ENCODE assay signal across 18 cellular contexts in genomic region chr11:94775576-94776327, GRCh38. TPM values are rescaled to one million over a fixed set of nuclear protein-coding genes. Genes with fewer than 3 reads are reported as not detected.
DNase-seq lines count a peak whose midpoint lies in the region; ATAC-seq, FAIRE-seq and TF ChIP-seq lines count a peak whose summit lies in the region.
"Had no signal": no experiment of that assay in that cellular context is flagged by ENCODE, and none has a peak within 500 bp of the region (broad histone marks: within the 10 kb centered on the region; RNA-seq: fewer than 3 reads in every experiment).

No MANE protein-coding gene starts in this region.

- 57% methylated on average over 5 of the region's 5 CpGs for WGBS in liver
- 25% methylated on average over 5 of the region's 5 CpGs for WGBS in HepG2 (ENCODE audit: low lambda C conversion rate)

- TF ChIP-seq RAD21 in liver (IDR thresholded peaks at IDR 0.05): no peak
- TF ChIP-seq RAD21 in HepG2 (CRISPR knock-in tag; IDR thresholded peaks at IDR 0.05): no peak

- H3K9ac ChIP-seq in liver (ENCODE audit: low read depth in 1 of 2, low read length in 2 of 2) (no peak overlapping the region), HepG2 (ENCODE audit: insufficient read depth, low read depth, low read length) (no peak overlapping the region)

- CTCF ChIA-PET in HepG2 (lab: Yijun Ruan, JAX; ENCODE audit: low intra/inter-chr PET ratio, low total read pairs): no interaction called here

- ATAC-seq in HepG2: no peak
- ATAC-seq in RWPE2 (ENCODE audit: low read depth): no peak; the same call in 2 of the 3 replicates
- ATAC-seq in left lobe of liver: peak; percentile 97
- ATAC-seq: effector memory CD8-positive, alpha-beta T cell had no signal

- H3K27ac ChIP-seq in liver (ENCODE audit: low read depth in 1 of 2, low read length in 2 of 2) (no peak overlapping the region), HepG2 (ENCODE audit: extremely low read length, insufficient read depth, low read length) (no peak overlapping the region), RWPE2 (ENCODE audit: poor library complexity, severe bottlenecking) (peak overlapping the region; percentile 90)
- H3K27ac ChIP-seq: neutrophil had no signal

- FAIRE-seq in HepG2 (lab: Jason Lieb, UNC): no peak

- H3K36me3 ChIP-seq in liver (ENCODE audit: control insufficient read depth in 4 of 4, insufficient read depth in 3 of 4, low read depth in 1 of 4, low read length in 3 of 4) (no peaks in the 10 kb centered on the region), HepG2 (replicated peaks in 1 of 2; ENCODE audit: control insufficient read depth in 1 of 2, insufficient read depth in 2 of 2, low read length in 2 of 2) (no peaks in the 10 kb centered on the region), RWPE2 (ENCODE audit: low read depth) (no peaks in the 10 kb centered on the region)
- H3K36me3 ChIP-seq: brain microvascular endothelial cell, heart right ventricle, neutrophil, upper lobe of left lung had no signal

- H3K4me3 ChIP-seq in liver (ENCODE audit: low read depth in 1 of 3, low read length in 3 of 3) (no peak overlapping the region), HepG2 (replicated peaks in 1 of 3; ENCODE audit: insufficient read depth in 1 of 3, low read depth in 2 of 3, low read length in 3 of 3) (no peak overlapping the region), RWPE2 (ENCODE audit: severe bottlenecking) (no peak overlapping the region)
- H3K4me3 ChIP-seq: heart right ventricle, upper lobe of left lung had no signal

- H3K79me2 ChIP-seq in HepG2 (ENCODE audit: insufficient read depth, low read length): no peaks in the 10 kb centered on the region

- in situ Hi-C loops in HepG2 (cut with HindIII; ENCODE audit: extremely low pct_ligation_motif_present, low pct_unique_long_range_greater_than_20kb): no loop called here

- TF ChIP-seq CTCF in liver (IDR thresholded peaks at IDR 0.05; ENCODE audit: low read depth, low read length, missing input control) (no peak), HepG2 (CRISPR knock-in tag; IDR thresholded peaks at IDR 0.05) (no peak), RWPE2 (IDR thresholded peaks at IDR 0.05; ENCODE audit: poor library complexity, severe bottlenecking) (no peak)

- H3K27me3 ChIP-seq in liver (ENCODE audit: control insufficient read depth in 4 of 4, insufficient read depth in 4 of 4, low read length in 3 of 4) (no peaks in the 10 kb centered on the region), HepG2 (ENCODE audit: control insufficient read depth in 1 of 2, insufficient read depth in 2 of 2, low read length in 2 of 2) (peaks cover 0 to 1% of the 10 kb centered on the region in 2 experiments; a peak in 3 of 5 replicates), RWPE2 (ENCODE audit: insufficient read depth, poor library complexity, severe bottlenecking) (no peaks in the 10 kb centered on the region)
- H3K27me3 ChIP-seq: brain microvascular endothelial cell, heart right ventricle, upper lobe of left lung had no signal

- H4K20me1 ChIP-seq in HepG2 (ENCODE audit: insufficient read depth, low read length): no peaks in the 10 kb centered on the region

- TF ChIP-seq POLR2A in HepG2 (IDR thresholded peaks at IDR 0.05; ENCODE audit: insufficient read depth in 1 of 2, low read depth in 2 of 2, low read length in 2 of 2): no peak

- DNase-seq in HepG2 (ENCODE audit: low spot score): no peak
- no peak for DNase-seq in RWPE2 (ENCODE audit: low spot score)
- peak; percentile 62 for DNase-seq in left lobe of liver (ENCODE audit: low spot score)
- DNase-seq in NAMALWA (ENCODE audit: low spot score): no peak
- DNase-seq in Ammon's horn (ENCODE audit: low spot score): no peak
- DNase-seq in activated CD4-positive, CD25-positive, alpha-beta regulatory T cell (lab: John Stamatoyannopoulos, UW): no peak
- no peak for DNase-seq in islet precursor cell
- DNase-seq: activated CD4-positive, alpha-beta memory T cell treated with anti-CD3 and anti-CD28 coated beads, Interleukin-2, amount 10 ng/mL, durations not matched to agents 7 days and 5 days; activated effector memory CD4-positive, alpha-beta T cell treated with Interleukin-2 at 50 U/mL for 16 hours; brain microvascular endothelial cell; effector memory CD8-positive, alpha-beta T cell; H7; NCI-H1694; upper lobe of left lung had no signal

- no peak overlapping the region for H3K4me2 ChIP-seq in HepG2 (ENCODE audit: low read depth, low read length)

- peaks cover 0 to 4% (median 1%) of the 10 kb centered on the region in 4 donors for H3K4me1 ChIP-seq in liver (ENCODE audit: control insufficient read depth in 4 of 4, insufficient read depth in 4 of 4, low read length in 3 of 4)
- H3K4me1 ChIP-seq in HepG2 (ENCODE audit: insufficient read depth, low read length): no peaks in the 10 kb centered on the region
- peaks cover 73% of the 10 kb centered on the region for H3K4me1 ChIP-seq in RWPE2 (ENCODE audit: insufficient read depth, poor library complexity, severe bottlenecking)

- intact Hi-C loops in HepG2 (cut with micrococcal nuclease; ENCODE audit: unreplicated experiment): no loop called here

- H2AFZ ChIP-seq in HepG2 (ENCODE audit: low read length): no peak overlapping the region

- no TSS peak for BruUV-seq in HepG2 (replicated peaks; lab: Mats Ljungman, UMichigan)

- H3K9me3 ChIP-seq in liver (ENCODE audit: control insufficient read depth in 4 of 4, low read length in 3 of 4) (no peaks in the 10 kb centered on the region), HepG2 (ENCODE audit: low read length) (no peaks in the 10 kb centered on the region), RWPE2 (ENCODE audit: severe bottlenecking) (no peaks in the 10 kb centered on the region)
- H3K9me3 ChIP-seq: heart right ventricle, neutrophil, upper lobe of left lung had no signal

- TF ChIP-seq EP300 in HepG2 (IDR thresholded peaks at IDR 0.05; ENCODE audit: low read depth in 2 of 2, low read length in 2 of 2) (no peak), HepG2 (CRISPR knock-in tag; IDR thresholded peaks at IDR 0.05; ENCODE audit: borderline replicate concordance) (no peak)

- POLR2A ChIA-PET in HepG2 (lab: Yijun Ruan, JAX): no interaction called here

TF ChIP-seq in liver, 16 proteins besides CTCF, POLR2A, EP300 and RAD21:
- TF ChIP-seq EGR1 (IDR thresholded peaks at IDR 0.05; ENCODE audit: low read depth in 2 of 2): no peak
- TF ChIP-seq, protein P1, sequence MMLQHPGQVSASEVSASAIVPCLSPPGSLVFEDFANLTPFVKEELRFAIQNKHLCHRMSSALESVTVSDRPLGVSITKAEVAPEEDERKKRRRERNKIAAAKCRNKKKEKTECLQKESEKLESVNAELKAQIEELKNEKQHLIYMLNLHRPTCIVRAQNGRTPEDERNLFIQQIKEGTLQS (IDR thresholded peaks at IDR 0.05): no peak
- TF ChIP-seq NR2F2 (IDR thresholded peaks at IDR 0.05): no peak
- TF ChIP-seq HNF4A (conservative IDR thresholded peaks at IDR 0.05): peak in 1 of 2 donors; percentile 15
- peak; percentile 39 to 51 for TF ChIP-seq RXRA (IDR thresholded peaks at IDR 0.05)
- no peak for TF ChIP-seq JUND (IDR thresholded peaks at IDR 0.05)
- no peak for TF ChIP-seq SP1 (IDR thresholded peaks at IDR 0.05)
- peak; percentile 54 for TF ChIP-seq FOXA2 (IDR thresholded peaks at IDR 0.05)
- no peak for TF ChIP-seq TAF1 (conservative IDR thresholded peaks at IDR 0.05)

TF ChIP-seq in HepG2, 621 proteins besides CTCF, POLR2A, EP300 and RAD21:
- no peak for TF ChIP-seq TBP (CRISPR knock-in tag; IDR thresholded peaks at IDR 0.05)

RNA-seq across cellular contexts. Expression of gene AMOTL1, which starts 7.6 kb away (rescaled TPM):
- total RNA-seq in liver (10 to 100 TPM in 1 of 2 donors, 1 to 10 TPM in 1; 5.5 to 29.5 TPM), HepG2 (2016; rRNA removed; fragmentation: Illumina TruSeq; extraction: Trizol) (0.20 and 0.24 TPM in 2 replicates), left lobe of liver (22.9 TPM)
- polyA plus RNA-seq in liver (1 to 10 TPM; 2.2 to 8.9 TPM), HepG2 (2011; rRNA removed) (0.01 and 0.03 TPM in 2 replicates)
- under 0.01 TPM in 2 replicates for total RNA-seq in HepG2 (2016; cell fraction: cytosol; rRNA removed; fragmentation: Illumina TruSeq; extraction: Trizol; ENCODE audit: low read depth)
- 0.07 and 0.19 TPM in 2 replicates for total RNA-seq in HepG2 (2016; cell fraction: insoluble cytoplasmic fraction; rRNA removed; fragmentation: Illumina TruSeq; extraction: Trizol)
- total RNA-seq in HepG2 (2016; cell fraction: membrane; rRNA removed; fragmentation: Illumina TruSeq; extraction: Trizol): 0.03 TPM in 2 replicates
- total RNA-seq in HepG2 (2016; cell fraction: nucleus; rRNA removed; fragmentation: Illumina TruSeq; extraction: Trizol): 0.06 and 0.22 TPM in 2 replicates
- polyA plus RNA-seq in HepG2 (2011; cell fraction: cytosol; rRNA removed): 0.03 and 0.06 TPM in 2 replicates
- polyA plus RNA-seq in HepG2 (2011; cell fraction: nucleus; rRNA removed): 0.05 TPM in 2 replicates
- polyA plus RNA-seq in HepG2 (2012): 0.03 TPM in 2 replicates
- not detected in 2 replicates for polyA plus RNA-seq in HepG2 (2016; cell fraction: cytosol; fragmentation: Illumina TruSeq; extraction: Trizol; ENCODE audit: low read depth)
- 0.04 and 0.26 TPM in 2 replicates for polyA plus RNA-seq in HepG2 (2016; cell fraction: insoluble cytoplasmic fraction; fragmentation: Illumina TruSeq; extraction: Trizol; ENCODE audit: low read depth)
- 0.02 TPM in 2 replicates for polyA plus RNA-seq in HepG2 (2016; cell fraction: membrane; fragmentation: Illumina TruSeq; extraction: Trizol; ENCODE audit: low read depth)
- 0.05 and 0.31 TPM in 2 replicates for polyA plus RNA-seq in HepG2 (2016; cell fraction: nucleus; fragmentation: Illumina TruSeq; extraction: Trizol; ENCODE audit: insufficient read depth, low read depth)
- 0.10 and 17.0 TPM in 2 replicates for polyA minus RNA-seq in HepG2 (2011; rRNA and poly(A)+ RNA removed; ENCODE audit: low replicate concordance)
- 0.10 and 0.53 TPM in 2 replicates for polyA minus RNA-seq in HepG2 (2011; cell fraction: cytosol; rRNA and poly(A)+ RNA removed)
- polyA minus RNA-seq in HepG2 (2011; cell fraction: nucleus; rRNA and poly(A)+ RNA removed): 0.12 and 0.26 TPM in 2 replicates
- polyA plus RNA-seq: IgD-negative memory B cell had no signal

Comparison
In these comparisons a context has a peak if more than half of its experiments do, and no peak if none do; other contexts are left out.
1. RNA of gene AMOTL1, which starts 7.6 kb away (total RNA-seq): 5.5 to 29.5 TPM in liver and 22.9 TPM in left lobe of liver (single experiment); under 0.01 to 0.24 TPM in HepG2; every median in the first group is over 4 times any median in the second.